In the genomic region with DNA sequence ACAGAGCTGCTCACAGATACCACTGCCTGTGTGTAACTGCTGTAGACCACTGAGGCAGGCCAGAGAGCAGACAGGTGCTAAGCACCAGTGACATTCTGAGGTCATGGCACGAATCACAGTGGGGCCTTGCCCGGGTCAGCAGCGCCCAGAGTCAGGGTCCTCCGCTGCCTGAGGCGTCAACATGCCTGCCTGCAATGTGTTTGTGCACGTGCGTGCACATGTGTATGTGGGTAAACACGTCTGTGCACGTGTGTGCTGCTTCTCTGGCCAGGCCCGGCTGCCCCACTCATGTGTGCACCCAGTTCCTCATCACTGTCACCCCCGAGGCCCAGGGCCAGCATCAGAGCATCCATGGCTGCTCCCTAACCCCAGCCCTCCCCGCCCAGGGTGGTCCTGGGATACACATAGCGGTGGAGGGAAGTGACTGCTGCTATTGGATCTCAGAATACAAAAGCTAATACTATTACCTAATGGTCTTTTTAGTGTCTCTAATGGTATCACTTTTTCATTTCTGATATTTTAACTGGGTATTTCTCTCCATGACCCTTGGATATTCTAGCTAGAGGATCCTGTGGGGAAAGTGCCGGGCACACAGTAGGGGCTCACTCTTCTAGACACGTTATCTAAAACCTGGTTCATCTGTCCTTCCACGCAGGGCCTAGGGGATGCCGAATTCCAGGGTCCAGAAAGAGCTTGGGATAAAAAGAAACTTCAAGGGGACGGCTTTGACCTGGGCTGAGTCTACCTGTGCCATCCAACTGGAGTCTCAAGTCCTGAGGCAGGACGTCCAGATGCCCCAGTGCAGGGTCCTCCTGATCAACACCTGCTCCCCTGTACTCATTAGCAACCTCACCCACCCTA, we compare ENCODE assay signal across 14 cellular contexts. TPM values are rescaled to one million over a fixed set of nuclear protein-coding genes. Genes with fewer than 3 reads are reported as not detected.
"Had no signal": no experiment of that assay in that cellular context is flagged by ENCODE, and none has a peak within 500 bp of the region (broad histone marks: within the 10 kb centered on the region; RNA-seq: fewer than 3 reads in every experiment).

Gene TBC1D3H (minus strand): TSS at position 51 of the 861 bp plus-strand sequence. CDS start 1,540 bp downstream, outside the sequence.

RNA-seq across cellular contexts. Expression of gene TBC1D3H, which starts in this region (rescaled TPM):
- total RNA-seq: activated CD4-positive, alpha-beta T cell treated with anti-CD3 and anti-CD28 coated beads for 36 hours; activated T-helper 1 cell treated with anti-CD3 and anti-CD28 coated beads, Interleukin-12 subunit alpha, Interleukin-12 subunit beta, Interleukin-2, Interleukin-4 antibody, amounts not matched to agents 30 ng/mL and 10 ng/mL and 1 ng/mL, durations not matched to agents 14 hours and 24 hours and 36 hours; breast epithelium; dermis blood vessel endothelial cell; epithelial cell of proximal tubule; gastrocnemius medialis; left colon; mammary epithelial cell; naive thymus-derived CD4-positive, alpha-beta T cell; ovary; skeletal muscle tissue; T-helper 1 cell treated with Interleukin-12 subunit alpha and Interleukin-12 subunit beta and Interleukin-4 antibody, amounts not matched to agents 30 ng/mL and 1 ng/mL, for 36 hours; uterus had no signal
- polyA plus RNA-seq: keratinocyte; mammary epithelial cell; naive thymus-derived CD4-positive, alpha-beta T cell; ovary had no signal
